11 cellular contexts compared by ENCODE assay signal in genomic region chr5:141488591-141489478, GRCh38. TPM values are rescaled to one million over a fixed set of nuclear protein-coding genes. Genes with fewer than 3 reads are reported as not detected.
DNase-seq lines count a peak whose midpoint lies in the region; ATAC-seq, FAIRE-seq and TF ChIP-seq lines count a peak whose summit lies in the region.
"Had no signal": no experiment of that assay in that cellular context is flagged by ENCODE, and none has a peak within 500 bp of the region (broad histone marks: within the 10 kb centered on the region; RNA-seq: fewer than 3 reads in every experiment).

PCDHGC5 (plus strand) TSS chr5:141489081; CDS start chr5:141489241, 160 bp downstream.

- TF ChIP-seq EP300 in K562 (IDR thresholded peaks at IDR 0.05; ENCODE audit: low read length) = no peak

- TF ChIP-seq RAD21 in K562 (CRISPR knock-in tag; conservative IDR thresholded peaks at IDR 0.05 in 1 of 2, IDR thresholded peaks at IDR 0.05 in 1 of 2) = no peak

- intact Hi-C loops in K562 (cut with micrococcal nuclease) (no loop called here), colonic mucosa (cut with DNase I) (no loop called here)

- DNase-seq in HPDE6-E6E7 (ENCODE audit: extremely low spot score) (peak; percentile 69), K562 (ENCODE audit: extremely low read depth in 1 of 4, low spot score in 3 of 4) (no peak), iPS-NIHi7 (ENCODE audit: extremely low spot score) (peak; percentile 35), colonic mucosa (no peak), left lobe of liver (ENCODE audit: low spot score) (no peak), T-helper 9 cell (no peak)
- DNase-seq: effector memory CD4-positive, alpha-beta T cell; stimulated activated CD4-positive, alpha-beta T cell treated with anti-CD3 and anti-CD28 coated beads, Interleukin-15, amount 100 ng/mL, for 24 hours had no signal

- no peak for FAIRE-seq in K562 (lab: Jason Lieb, UNC)

- no TSS peak for BruUV-seq in K562 (replicated peaks; lab: Mats Ljungman, UMichigan)

- POLR2A ChIA-PET in K562 (lab: Yijun Ruan, JAX) = interaction anchor here (1.4 to 1.5 kb wide), 2 partner anchors 27 to 47 kb away, joined by 3 to 5 read pairs; no protein-coding TSS in a partner anchor

- H3K36me3 ChIP-seq in K562 (ENCODE audit: control insufficient read depth, insufficient read depth, low read length) (no peaks in the 10 kb centered on the region), colonic mucosa (no peaks in the 10 kb centered on the region)

- TF ChIP-seq POLR2A in K562 (conservative IDR thresholded peaks at IDR 0.05) = no peak

- WGBS in K562 (ENCODE audit: insufficient coverage, low coverage, missing lambda C conversion rate) = 0% methylated on average over 8 of the region's 13 CpGs

- no peak for ATAC-seq in K562
- ATAC-seq in HG03342 (IDR thresholded peaks at IDR 0.05; ENCODE audit: unreplicated experiment) = no peak
- ATAC-seq in left lobe of liver = no peak

- TF ChIP-seq CTCF in K562 (IDR thresholded peaks at IDR 0.05 in 2 of 3, conservative IDR thresholded peaks at IDR 0.05 in 1 of 3; ENCODE audit: insufficient read depth in 2 of 3, low read depth in 1 of 3, low read length in 3 of 3) = no peak
- no peak for TF ChIP-seq CTCF in colonic mucosa (IDR thresholded peaks at IDR 0.05)

- no peak within 1 kb of the TSS for H3K4me2 ChIP-seq in K562 (ENCODE audit: insufficient read depth, low read length)

- H3K4me3 ChIP-seq in K562 (no peak within 1 kb of the TSS), colonic mucosa (no peak within 1 kb of the TSS)
- H3K4me3 ChIP-seq: lung had no signal

- H3K9me3 ChIP-seq in K562 (replicated peaks; ENCODE audit: control insufficient read depth, insufficient read depth, low read depth, low read length) (no peaks in the 10 kb centered on the region), colonic mucosa (no peaks in the 10 kb centered on the region)

- H3K27ac ChIP-seq in K562 (ENCODE audit: extremely low read depth, low read depth, low read length) (no peak within 1 kb of the TSS), temporal lobe (ENCODE audit: low read depth, low read length) (peak within 1 kb of the TSS; percentile 82), colonic mucosa (no peak within 1 kb of the TSS)

- in situ Hi-C loops in K562 (cut with MboI) = no loop called here

- 0 out of 2 replicates have a peak, but pooled peaks cover 5% of the 10 kb centered on the region for H4K20me1 ChIP-seq in K562 (replicated peaks; ENCODE audit: control insufficient read depth, insufficient read depth, low read length)

- H3K4me1 ChIP-seq in K562 (replicated peaks in 1 of 2; ENCODE audit: control insufficient read depth in 2 of 2, insufficient read depth in 2 of 2, low read length in 2 of 2) = peaks cover 0 to 21% of the 10 kb centered on the region in 2 experiments; a peak in 2 of 5 replicates
- H3K4me1 ChIP-seq in colonic mucosa = peaks cover 3% of the 10 kb centered on the region

- no peaks in the 10 kb centered on the region for H3K9me1 ChIP-seq in K562 (ENCODE audit: control insufficient read depth, insufficient read depth, low read length)

- CTCF ChIA-PET in K562 (lab: Yijun Ruan, JAX; ENCODE audit: low intra/inter-chr PET ratio) = interaction anchor here (0.6 kb wide), 1 partner anchor 81 kb away, joined by 3 read pairs; no protein-coding TSS in a partner anchor

- no peak within 1 kb of the TSS for H3K9ac ChIP-seq in K562 (ENCODE audit: insufficient read depth in 1 of 2, low read depth in 2 of 2, low read length in 2 of 2)
- H3K9ac ChIP-seq in colonic mucosa (ENCODE audit: low read depth in 2 of 2, low read length in 2 of 2) = no peak within 1 kb of the TSS

- H2AFZ ChIP-seq in K562 (ENCODE audit: low read depth, low read length) = no peak within 1 kb of the TSS

- H3K27me3 ChIP-seq in K562 (ENCODE audit: control insufficient read depth in 2 of 2, insufficient read depth in 2 of 2, low read length in 2 of 2) (peaks cover 61 to 92% of the 10 kb centered on the region in 2 experiments), colonic mucosa (peaks cover 19% of the 10 kb centered on the region)

- H3K79me2 ChIP-seq in K562 (ENCODE audit: control insufficient read depth, insufficient read depth, low read length) = no peaks in the 10 kb centered on the region

TF ChIP-seq in K562, 482 proteins besides CTCF, POLR2A, EP300 and RAD21:
- peak; percentile 41 for TF ChIP-seq EGR1 (conservative IDR thresholded peaks at IDR 0.05)
- TF ChIP-seq ZBTB7A (IDR thresholded peaks at IDR 0.05; ENCODE audit: borderline replicate concordance, control insufficient read depth, low read depth, low read length) = no peak
- TF ChIP-seq NFE2L1 (tag; IDR thresholded peaks at IDR 0.05; ENCODE audit: borderline replicate concordance, low read depth) = no peak

RNA-seq across cellular contexts. Expression of gene PCDHGC5, which starts in this region (rescaled TPM):
- 0.14 TPM in 1 of 2 replicates, not detected in the other for total RNA-seq in K562 (2011; cell fraction: chromatin; rRNA removed; ENCODE audit: low replicate concordance)
- 0.17 TPM in 1 of 2 replicates, not detected in the other for total RNA-seq in K562 (2011; cell fraction: nucleolus; rRNA removed)
- total RNA-seq in K562 (2011; cell fraction: nucleoplasm; rRNA removed) = not detected in 2 replicates
- total RNA-seq in K562 (2014; rRNA removed) (not detected in 2 replicates), K562 (2014; rRNA removed; fragmentation: Illumina TruSeq; extraction: Trizol) (not detected in 2 replicates), K562 (2015; rRNA removed; fragmentation: Illumina TruSeq; extraction: Trizol) (not detected in 2 replicates), K562 (2021) (not detected in 2 replicates), temporal lobe (4.7 TPM), colonic mucosa (under 1 TPM; 0.32 to 0.64 TPM), left lobe of liver (0.40 TPM)
- polyA plus RNA-seq in K562 (2011; rRNA removed) (not detected in 2 replicates), K562 (2014; fragmentation: Illumina TruSeq; extraction: Trizol) (not detected in 2 replicates), K562 (2014; fragmentation: Nextera tagmentation; extraction: Ambion mirVana) (not detected), K562 (2014; rRNA removed) (not detected in 2 replicates)
- polyA plus RNA-seq in K562 (2011; cell fraction: cytosol; rRNA removed) = not detected in 2 replicates
- not detected in 2 replicates for polyA plus RNA-seq in K562 (2011; cell fraction: nucleus; rRNA removed)
- polyA plus RNA-seq in K562 (2012) = not detected in 2 replicates
- polyA minus RNA-seq in K562 (2011; rRNA and poly(A)+ RNA removed) = not detected in 2 replicates
- not detected in 2 replicates for polyA minus RNA-seq in K562 (2011; cell fraction: cytosol; rRNA and poly(A)+ RNA removed)
- not detected in 2 replicates for polyA minus RNA-seq in K562 (2011; cell fraction: nucleus; rRNA and poly(A)+ RNA removed)

Comparison
In these comparisons a context has a peak if more than half of its experiments do, and no peak if none do; other contexts are left out.
1. DNase-seq: peak in HPDE6-E6E7 (single experiment) and iPS-NIHi7 (single experiment); none in K562 (0 of 4), colonic mucosa (single experiment), left lobe of liver (single experiment) and T-helper 9 cell (single experiment).